ENCODE assay signal across 8 cellular contexts in the genomic region with DNA sequence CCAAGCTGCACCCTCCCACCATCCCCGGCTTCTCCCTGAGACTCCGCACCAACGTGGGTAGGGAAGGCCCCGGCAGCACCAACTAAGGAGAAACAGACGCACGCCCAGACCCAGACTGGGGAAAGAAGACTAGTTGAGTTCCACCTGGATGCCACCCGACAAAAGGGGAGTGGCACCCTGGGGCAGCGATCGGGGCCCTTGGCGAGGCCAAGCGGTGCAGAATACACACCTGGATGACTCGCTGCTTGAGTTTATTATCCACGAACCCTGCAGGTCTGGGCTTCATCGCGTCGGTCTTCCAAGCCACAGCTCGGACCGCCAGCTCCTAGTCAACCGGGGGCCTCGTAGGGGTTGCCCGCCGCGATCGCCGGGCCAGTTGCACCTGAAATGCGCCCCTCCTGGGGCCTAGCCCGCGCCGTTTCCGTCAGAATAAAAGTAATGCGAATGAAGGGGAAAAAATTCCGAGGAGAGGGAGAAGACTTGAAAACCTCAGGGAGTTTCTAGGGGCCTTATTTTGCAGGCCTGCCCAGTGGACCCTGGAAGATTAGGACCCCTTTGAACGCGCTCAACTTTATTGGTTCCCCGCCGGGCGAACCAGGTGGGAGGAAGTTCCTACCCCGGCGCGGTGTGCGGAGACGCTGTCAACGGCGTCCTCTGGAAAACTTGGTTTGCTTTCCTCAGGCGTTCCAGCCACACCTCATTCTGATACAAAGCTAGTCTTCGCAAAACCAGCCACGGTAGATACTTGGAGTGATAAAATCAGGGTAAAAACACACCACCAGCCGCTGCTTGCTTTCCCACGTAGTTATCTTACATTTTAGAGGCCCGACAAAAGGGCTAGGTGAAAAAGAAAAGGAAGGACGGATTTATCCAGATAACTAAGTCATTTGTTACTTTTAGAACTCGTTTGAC. TPM values are rescaled to one million over a fixed set of nuclear protein-coding genes. Genes with fewer than 3 reads are reported as not detected.
DNase-seq lines count a peak whose midpoint lies in the region; ATAC-seq and TF ChIP-seq lines count a peak whose summit lies in the region.

NVL (minus strand) TSS at position 331 of the 912 bp plus-strand sequence; CDS start at position 286, 45 bp downstream.

- H3K4me1 Mint-ChIP-seq in activated CD4-positive, alpha-beta T cell treated with anti-CD3 and anti-CD28 coated beads for 36 hours, result peaks cover 36% of the 10 kb centered on the region

- DNase-seq in BJ (ENCODE audit: low read depth) (peak; percentile 37), GM19240 (ENCODE audit: insufficient read length, low spot score) (peak; percentile 57), NCI-H524 treated with DMSO at 0.1 percent for 48 hours (lab: John Stamatoyannopoulos, UW) (peak; percentile 76), choroid plexus epithelial cell (ENCODE audit: low read depth) (peak; percentile 92), kidney glomerular epithelial cell (lab: John Stamatoyannopoulos, UW) (peak; percentile 74)
- peak; percentile 89 for DNase-seq in activated CD4-positive, alpha-beta T cell treated with anti-CD3 and anti-CD28 coated beads for 36 hours
- peak; percentile 69 to 73 for DNase-seq in stimulated activated CD4-positive, alpha-beta T cell treated with anti-CD3 and anti-CD28 coated beads, Interleukin-15, amount 100 ng/mL, for 48 hours (ENCODE audit: low read depth in 2 of 2)

- intact Hi-C loops in activated CD4-positive, alpha-beta T cell treated with anti-CD3 and anti-CD28 coated beads for 36 hours (cut with DNase I, micrococcal nuclease), result loop anchor here (1.0 to 10.0 kb wide), 10 partner anchors 26 to 635 kb away; partner anchors contain the start of genes CNIH4 (in 2 of the 2), DEGS1 (in 2 of the 2), FBXO28 (in 1 of the 2) and TP53BP2 (in 1 of the 2)

- CTCF ChIA-PET in BJ (lab: Yijun Ruan, JAX), result interaction anchor here (0.6 to 1.7 kb wide), 5 partner anchors 10 to 593 kb away, joined by 3 to 9 read pairs (median 3); no protein-coding TSS in a partner anchor
- CTCF ChIA-PET in activated CD4-positive, alpha-beta T cell treated with anti-CD3 and anti-CD28 coated beads for 36 hours (lab: Charles Lee), result interaction anchor here (0.5 to 2.1 kb wide), 10 partner anchors 11 to 223 kb away, joined by 3 to 7 read pairs (median 4); partner anchors contain the start of gene FBXO28

- H3K27ac Mint-ChIP-seq in activated CD4-positive, alpha-beta T cell treated with anti-CD3 and anti-CD28 coated beads for 36 hours, result peak within 1 kb of the TSS; percentile 92

- peaks cover 2% of the 10 kb centered on the region for H3K36me3 Mint-ChIP-seq in activated CD4-positive, alpha-beta T cell treated with anti-CD3 and anti-CD28 coated beads for 36 hours (ENCODE audit: low read depth)

- POLR2A ChIA-PET in BJ (lab: Charles Lee), result no interaction called here
- POLR2A ChIA-PET in activated CD4-positive, alpha-beta T cell treated with anti-CD3 and anti-CD28 coated beads for 36 hours (lab: Charles Lee), result interaction anchor here (0.6 to 1.0 kb wide), 4 partner anchors 10 to 145 kb away, joined by 3 to 6 read pairs (median 4); no protein-coding TSS in a partner anchor

- H3K27me3 Mint-ChIP-seq in activated CD4-positive, alpha-beta T cell treated with anti-CD3 and anti-CD28 coated beads for 36 hours, result no peaks in the 10 kb centered on the region

- TF ChIP-seq CTCF in BJ (IDR thresholded peaks at IDR 0.05; ENCODE audit: insufficient read depth, low read depth, low read length) (no peak), choroid plexus epithelial cell (conservative IDR thresholded peaks at IDR 0.05; ENCODE audit: low read depth, low read length) (no peak)

- peak; percentile 70 for ATAC-seq in HG03457 (IDR thresholded peaks at IDR 0.05; ENCODE audit: unreplicated experiment)
- peak; percentile 81 for ATAC-seq in activated CD4-positive, alpha-beta T cell treated with anti-CD3 and anti-CD28 coated beads for 36 hours

- no peaks in the 10 kb centered on the region for H3K27me3 ChIP-seq in BJ (ENCODE audit: control insufficient read depth, insufficient read depth, low read length)

- 0 out of 2 replicates have a peak, but pooled peaks cover 2% of the 10 kb centered on the region for H3K36me3 ChIP-seq in BJ (ENCODE audit: control insufficient read depth, insufficient read depth, low read length)

- H3K4me3 ChIP-seq in BJ (ENCODE audit: low read depth, low read length) (peak within 1 kb of the TSS; percentile 83), choroid plexus epithelial cell (ENCODE audit: low read depth, low read length) (peak within 1 kb of the TSS; percentile 93)

- H3K9me3 Mint-ChIP-seq in activated CD4-positive, alpha-beta T cell treated with anti-CD3 and anti-CD28 coated beads for 36 hours (ENCODE audit: low read depth), result no peaks in the 10 kb centered on the region

- peak within 1 kb of the TSS; percentile 88 for H3K4me3 Mint-ChIP-seq in activated CD4-positive, alpha-beta T cell treated with anti-CD3 and anti-CD28 coated beads for 36 hours

RNA-seq across cellular contexts. Expression of gene NVL, which starts in this region (rescaled TPM):
- polyA plus RNA-seq in BJ (2011; rRNA removed), result 13.2 and 17.9 TPM in 2 replicates
- 8.2 and 11.2 TPM in 2 replicates for polyA minus RNA-seq in BJ (2011; rRNA and poly(A)+ RNA removed)
- total RNA-seq in activated CD4-positive, alpha-beta T cell treated with anti-CD3 and anti-CD28 coated beads for 36 hours, result 10 to 100 TPM; 34.2 to 44.1 TPM

Comparison
In these comparisons a context has a peak if more than half of its experiments do, and no peak if none do; other contexts are left out.
1. Peak in every context shown above with its lines: DNase-seq, ATAC-seq and H3K4me3 ChIP-seq.
2. DNase-seq: peak in every context shown above with its lines; median percentile 92 in choroid plexus epithelial cell; 89 in activated CD4-positive, alpha-beta T cell treated with anti-CD3 and anti-CD28 coated beads for 36 hours; 76 in NCI-H524 treated with DMSO at 0.1 percent for 48 hours; 74 in kidney glomerular epithelial cell; 71 in stimulated activated CD4-positive, alpha-beta T cell treated with anti-CD3 and anti-CD28 coated beads, Interleukin-15, amount 100 ng/mL, for 48 hours; 57 in GM19240; 37 in BJ.